In the genomic region with DNA sequence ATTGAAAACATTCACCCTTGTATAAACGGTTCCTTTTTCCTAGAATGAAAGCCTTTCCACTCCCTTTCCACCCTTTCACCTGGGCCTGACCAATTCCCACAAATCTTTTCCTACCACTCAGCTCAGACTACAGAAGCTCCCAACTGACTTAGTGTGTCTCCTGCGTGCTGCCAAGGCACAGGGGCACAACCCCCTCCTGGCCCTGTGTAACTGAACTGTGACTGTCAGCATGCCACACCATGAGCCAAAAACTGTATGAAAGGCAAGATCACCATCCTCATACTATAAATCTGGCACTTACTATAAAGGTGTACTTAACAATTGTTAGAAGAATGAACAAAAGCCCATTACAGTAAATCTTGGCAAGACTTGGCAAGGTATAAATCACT, we compare ENCODE assay signal across 18 cellular contexts. TPM values are rescaled to one million over a fixed set of nuclear protein-coding genes. Genes with fewer than 3 reads are reported as not detected.
DNase-seq lines count a peak whose midpoint lies in the region; ATAC-seq and TF ChIP-seq lines count a peak whose summit lies in the region.
"Had no signal": no experiment of that assay in that cellular context is flagged by ENCODE, and none has a peak within 500 bp of the region (broad histone marks: within the 10 kb centered on the region; RNA-seq: fewer than 3 reads in every experiment).

No MANE protein-coding gene starts in this region.

- H3K79me2 ChIP-seq in DOHH2 (ENCODE audit: control insufficient read depth, low read length): peaks cover 48% of the 10 kb centered on the region
- H3K79me2 ChIP-seq in mammary epithelial cell (ENCODE audit: insufficient read depth, low read length): peaks cover 21% of the 10 kb centered on the region

- H3K27ac ChIP-seq in BLaER1 (peak overlapping the region; percentile 27; the same call in 1 of the 2 replicates), DOHH2 (ENCODE audit: low read depth, low read length) (no peak overlapping the region), mammary epithelial cell (ENCODE audit: insufficient read depth, low read depth, low read length) (peak overlapping the region; percentile 17), foreskin keratinocyte (no peak overlapping the region)
- H3K27ac ChIP-seq: esophagus squamous epithelium, neutrophil, sigmoid colon, thyroid gland had no signal

- H3K4me3 ChIP-seq in BLaER1 (no peak overlapping the region), DOHH2 (ENCODE audit: low read length) (0 out of 2 replicates have a peak overlapping the region, but pooled peaks have one; percentile 13), mammary epithelial cell (replicated peaks in 1 of 3; ENCODE audit: insufficient read depth in 1 of 3, low read depth in 2 of 3, low read length in 3 of 3) (no peak overlapping the region)
- H3K4me3 ChIP-seq: esophagus squamous epithelium, sigmoid colon, thyroid gland had no signal

- H3F3A ChIP-seq in DOHH2 (ENCODE audit: control insufficient read depth, insufficient read depth): peaks cover 6% of the 10 kb centered on the region; the same call in 1 of the 2 replicates

- H4K20me1 ChIP-seq in BLaER1 (peaks cover 9% of the 10 kb centered on the region; the same call in 1 of the 2 replicates), DOHH2 (ENCODE audit: control insufficient read depth, insufficient read depth, low read depth, low read length) (peaks cover 6% of the 10 kb centered on the region; the same call in 1 of the 2 replicates), mammary epithelial cell (ENCODE audit: insufficient read depth, low read length) (no peaks in the 10 kb centered on the region)

- no peak for ATAC-seq in HG03025 (IDR thresholded peaks at IDR 0.05; ENCODE audit: low FRiP score, unreplicated experiment)
- no peak for ATAC-seq in foreskin keratinocyte

- intact Hi-C loops in mammary epithelial cell (cut with micrococcal nuclease): no loop called here

- peaks cover 81% of the 10 kb centered on the region for H3K36me3 ChIP-seq in BLaER1
- peaks cover 89% of the 10 kb centered on the region for H3K36me3 ChIP-seq in DOHH2 (ENCODE audit: control insufficient read depth, low read length)
- H3K36me3 ChIP-seq in mammary epithelial cell (ENCODE audit: insufficient read depth, low read length): peaks cover 37% of the 10 kb centered on the region

- no peaks in the 10 kb centered on the region for H3K9me2 ChIP-seq in DOHH2 (replicated peaks; ENCODE audit: control insufficient read depth, low read length)

- in situ Hi-C loops in mammary epithelial cell (cut with MboI; ENCODE audit: low sequenced_read_pairs in 2 of 2): no loop called here

- H3K27me3 ChIP-seq in BLaER1: no peaks in the 10 kb centered on the region
- H3K27me3 ChIP-seq in DOHH2 (ENCODE audit: control insufficient read depth, low read length): no peaks in the 10 kb centered on the region
- H3K27me3 ChIP-seq in mammary epithelial cell (ENCODE audit: insufficient read depth, low read length): no peaks in the 10 kb centered on the region
- H3K27me3 ChIP-seq in foreskin keratinocyte: no peaks in the 10 kb centered on the region
- H3K27me3 ChIP-seq: esophagus squamous epithelium, neutrophil, sigmoid colon, thyroid gland had no signal

- H3K4me2 ChIP-seq in BLaER1 (peak overlapping the region; percentile 47), DOHH2 (ENCODE audit: low read length) (peak overlapping the region; percentile 26), mammary epithelial cell (ENCODE audit: insufficient read depth, low read depth, low read length) (peak overlapping the region; percentile 63)

- WGBS in mammary epithelial cell (ENCODE audit: low coverage, missing lambda C conversion rate): 31% methylated on average over 2 of the region's 2 CpGs

- CTCF ChIA-PET in mammary epithelial cell (lab: Charles Lee; ENCODE audit: low non-redundant PET): no interaction called here

- H3K4me1 ChIP-seq in BLaER1: peaks cover 51% of the 10 kb centered on the region
- H3K4me1 ChIP-seq in DOHH2 (ENCODE audit: control insufficient read depth, low read length): peaks cover 14% of the 10 kb centered on the region
- H3K4me1 ChIP-seq in mammary epithelial cell (ENCODE audit: insufficient read depth, low read length): peaks cover 11% of the 10 kb centered on the region
- peaks cover 13% of the 10 kb centered on the region for H3K4me1 ChIP-seq in foreskin keratinocyte
- H3K4me1 ChIP-seq: thyroid gland had no signal

- peak overlapping the region; percentile 27; the same call in 1 of the 2 replicates for H3K9ac ChIP-seq in BLaER1
- no peak overlapping the region for H3K9ac ChIP-seq in mammary epithelial cell (ENCODE audit: insufficient read depth, low read length)

- TF ChIP-seq CTCF in DOHH2 (IDR thresholded peaks at IDR 0.05; ENCODE audit: low read depth, low read length, poor library complexity, severe bottlenecking) (no peak), mammary epithelial cell (conservative IDR thresholded peaks at IDR 0.05 in 1 of 2, IDR thresholded peaks at IDR 0.05 in 1 of 2; ENCODE audit: extremely low read depth in 1 of 2, insufficient read depth in 1 of 2, low read depth in 1 of 2, low read length in 2 of 2) (no peak), foreskin keratinocyte (conservative IDR thresholded peaks at IDR 0.05) (no peak)

- no TSS peak for BruUV-seq in mammary epithelial cell (replicated peaks; lab: Mats Ljungman, UMichigan)

- H3K9me3 ChIP-seq in BLaER1: no peaks in the 10 kb centered on the region
- no peaks in the 10 kb centered on the region for H3K9me3 ChIP-seq in DOHH2 (ENCODE audit: control insufficient read depth, insufficient read depth, low read length)
- no peaks in the 10 kb centered on the region for H3K9me3 ChIP-seq in mammary epithelial cell (replicated peaks; ENCODE audit: insufficient read depth, low read length)
- H3K9me3 ChIP-seq: esophagus squamous epithelium, neutrophil, sigmoid colon, thyroid gland had no signal

- dilution Hi-C loops in mammary epithelial cell (cut with HindIII; ENCODE audit: low sequenced_read_pairs): loop anchor here (5.0 kb wide), 1 partner anchor 51 kb away; no protein-coding TSS in a partner anchor

- DNase-seq in mammary epithelial cell (no peak), left kidney (ENCODE audit: low read depth, low spot score) (peak; percentile 8), C1 segment of cervical spinal cord (lab: John Stamatoyannopoulos, UW) (no peak), foreskin keratinocyte (no peak)
- DNase-seq: activated CD4-positive, alpha-beta T cell treated with anti-CD3 and anti-CD28 coated beads, Interleukin-2, amount 50 U/mL, for 1 hour; cortex of kidney; esophagus squamous epithelium; kidney; midbrain; NCI-H146; NK-92 treated with Interleukin-12 subunit alpha and Interleukin-12 subunit beta, amount 100 ng/mL, for 24 hours; sigmoid colon; stimulated activated CD4-positive, alpha-beta T cell treated with anti-CD3 and anti-CD28 coated beads, Interleukin-4, amount 100 ng/mL, for 4 hours; thyroid gland had no signal

- H2AFZ ChIP-seq in mammary epithelial cell (ENCODE audit: low read depth, low read length): no peak overlapping the region

RNA-seq across cellular contexts. Expression of gene NOL8, which starts 11.5 kb away (rescaled TPM):
- total RNA-seq in mammary epithelial cell (10 to 100 TPM; 21.8 to 42.4 TPM), foreskin keratinocyte (32.7 and 33.0 TPM in 2 replicates)
- polyA plus RNA-seq in mammary epithelial cell (13.7 TPM), foreskin keratinocyte (15.2 and 16.8 TPM in 2 replicates)
- 14.5 TPM for polyA minus RNA-seq in mammary epithelial cell

RNA-seq across cellular contexts. Expression of gene CENPP, which starts 12.1 kb away (rescaled TPM):
- total RNA-seq in mammary epithelial cell (1 to 10 TPM; 3.0 to 7.5 TPM), foreskin keratinocyte (7.4 and 9.8 TPM in 2 replicates)
- polyA plus RNA-seq in mammary epithelial cell (4.4 TPM), foreskin keratinocyte (4.7 and 8.1 TPM in 2 replicates)
- polyA minus RNA-seq in mammary epithelial cell: 2.6 TPM

RNA-seq across cellular contexts. Expression of gene IARS1, which starts 20.1 kb away (rescaled TPM):
- total RNA-seq in mammary epithelial cell (100 to 1,000 TPM; 240 to 401 TPM), foreskin keratinocyte (197 and 229 TPM in 2 replicates)
- polyA plus RNA-seq in mammary epithelial cell (67.3 TPM), foreskin keratinocyte (69.4 and 70.2 TPM in 2 replicates)
- polyA minus RNA-seq in mammary epithelial cell: 401 TPM

Comparison
In these comparisons a context has a peak if more than half of its experiments do, and no peak if none do; other contexts are left out.
1. H3K27ac ChIP-seq: peak in BLaER1 (single experiment) and mammary epithelial cell (single experiment); none in DOHH2 (single experiment) and foreskin keratinocyte (single experiment).
2. Peak in every context shown above with its lines, with median percentiles within 50 percentile points of each other: H3K4me2 ChIP-seq.